Comparison of ENCODE assay signal across 24 cellular contexts in genomic region chr1:14487671-14488070, GRCh38.
DNase-seq lines count a peak whose midpoint lies in the region; FAIRE-seq and TF ChIP-seq lines count a peak whose summit lies in the region.
"Had no signal": no experiment of that assay in that cellular context is flagged by ENCODE, and none has a peak within 500 bp of the region (broad histone marks: within the 10 kb centered on the region; RNA-seq: fewer than 3 reads in every experiment).

No MANE protein-coding gene starts in this region.

- peak overlapping the region; percentile 82 for H3K27ac ChIP-seq in subcutaneous abdominal adipose tissue (ENCODE audit: low read depth, low read length)
- H3K27ac ChIP-seq: psoas muscle, SK-N-MC had no signal

- TF ChIP-seq CTCF in fibroblast of the aortic adventitia (IDR thresholded peaks at IDR 0.05; ENCODE audit: insufficient read depth, low read length) = no peak

- no peaks in the 10 kb centered on the region for H3K27me3 ChIP-seq in subcutaneous abdominal adipose tissue (ENCODE audit: control insufficient read depth in 5 of 5, insufficient read depth in 4 of 5, low read length in 5 of 5)

- peak; percentile 82 for FAIRE-seq in RCC 7860 (lab: Jason Lieb, UNC)
- FAIRE-seq: HepG2 had no signal

- no peaks in the 10 kb centered on the region for H3K36me3 ChIP-seq in subcutaneous abdominal adipose tissue (ENCODE audit: control insufficient read depth in 5 of 5, insufficient read depth in 5 of 5, low read length in 5 of 5)

- H3K9ac ChIP-seq in subcutaneous abdominal adipose tissue (ENCODE audit: low read length in 5 of 5) = peak overlapping the region in 1 of 5 donors; percentile 58

- H3K4me1 ChIP-seq in subcutaneous abdominal adipose tissue (ENCODE audit: control insufficient read depth in 5 of 5, insufficient read depth in 5 of 5, low read length in 5 of 5) = peaks cover 0 to 15% (median 11%) of the 10 kb centered on the region in 5 donors
- H3K4me1 ChIP-seq: psoas muscle had no signal

- no peaks in the 10 kb centered on the region for H3K9me3 ChIP-seq in subcutaneous abdominal adipose tissue (ENCODE audit: control insufficient read depth in 5 of 5, low read length in 5 of 5)
- H3K9me3 ChIP-seq: psoas muscle had no signal

- no peak overlapping the region for H3K4me3 ChIP-seq in fibroblast of the aortic adventitia (ENCODE audit: low read depth, low read length)
- no peak overlapping the region for H3K4me3 ChIP-seq in subcutaneous abdominal adipose tissue (ENCODE audit: low read depth in 1 of 5, low read length in 5 of 5)
- H3K4me3 ChIP-seq: psoas muscle, SK-N-MC, smooth muscle cell had no signal

- peak; percentile 10 for DNase-seq in GM04504 (ENCODE audit: low read depth)
- peak; percentile 82 for DNase-seq in RCC 7860 (ENCODE audit: low spot score)
- DNase-seq in fibroblast of the aortic adventitia (ENCODE audit: low read depth) = peak; percentile 54
- no peak for DNase-seq in NCI-H82 (lab: John Stamatoyannopoulos, UW)
- no peak for DNase-seq in NCI-H1436 treated with DMSO at 0.1 percent for 48 hours (lab: John Stamatoyannopoulos, UW)
- DNase-seq in activated T-cell treated with anti-CD3 and anti-CD28 coated beads, Interleukin-2, amount 50 U/mL, for 1 hour = no peak
- DNase-seq: activated B cell treated with CpG ODN at 0.5 μM for 24 hours; activated CD8-positive, alpha-beta T cell treated with anti-CD3 and anti-CD28 coated beads, Interleukin-2, amount 10 ng/mL, durations not matched to agents 7 days and 5 days; activated naive CD4-positive, alpha-beta T cell treated with anti-CD3 and anti-CD28 coated beads for 36 hours; activated T-cell treated with anti-CD3 and anti-CD28 coated beads, Interleukin-2, amount 50 U/mL, for 24 hours; cerebellar nuclear complex; DND-41; effector CD4-positive, alpha-beta T cell; erythroblast; glutamatergic neuron; NCI-H146; NCI-H2227 treated with DMSO at 0.1 percent for 48 hours; NCI-H774; psoas muscle; stimulated activated CD4-positive, alpha-beta T cell treated with anti-CD3 and anti-CD28 coated beads, Interleukin-4, amount 100 ng/mL, for 1 hour had no signal

Comparison
In these comparisons a context has a peak if more than half of its experiments do, and no peak if none do; other contexts are left out.
1. DNase-seq: peak in GM04504 (single experiment), RCC 7860 (single experiment) and fibroblast of the aortic adventitia (single experiment); none in NCI-H82 (single experiment), NCI-H1436 treated with DMSO at 0.1 percent for 48 hours (single experiment) and activated T-cell treated with anti-CD3 and anti-CD28 coated beads, Interleukin-2, amount 50 U/mL, for 1 hour (single experiment).